21 cellular contexts compared by ENCODE assay signal in genomic region chr16:57345021-57345420, GRCh38. TPM values are rescaled to one million over a fixed set of nuclear protein-coding genes. Genes with fewer than 3 reads are reported as not detected.
DNase-seq lines count a peak whose midpoint lies in the region; ATAC-seq, FAIRE-seq and TF ChIP-seq lines count a peak whose summit lies in the region.
"Had no signal": no experiment of that assay in that cellular context is flagged by ENCODE, and none has a peak within 500 bp of the region (broad histone marks: within the 10 kb centered on the region; RNA-seq: fewer than 3 reads in every experiment).

No MANE protein-coding gene starts in this region.

- no peak overlapping the region for H3K4me2 ChIP-seq in mammary epithelial cell (ENCODE audit: insufficient read depth, low read depth, low read length)

- BruUV-seq in mammary epithelial cell (replicated peaks; lab: Mats Ljungman, UMichigan) = no TSS peak

- H3K36me3 ChIP-seq in mammary epithelial cell (ENCODE audit: insufficient read depth, low read length) = no peaks in the 10 kb centered on the region
- no peaks in the 10 kb centered on the region for H3K36me3 ChIP-seq in breast epithelium
- no peaks in the 10 kb centered on the region for H3K36me3 ChIP-seq in bronchial epithelial cell (ENCODE audit: control insufficient read depth, insufficient read depth, low read length)
- H3K36me3 ChIP-seq: BE2C, HAP-1 had no signal

- CTCF ChIA-PET in mammary epithelial cell (lab: Charles Lee; ENCODE audit: low non-redundant PET) = no interaction called here

- no peak overlapping the region for H2AFZ ChIP-seq in mammary epithelial cell (ENCODE audit: low read depth, low read length)
- H2AFZ ChIP-seq: GM23248 had no signal

- H3K4me3 ChIP-seq in mammary epithelial cell (replicated peaks in 1 of 3; ENCODE audit: insufficient read depth in 1 of 3, low read depth in 2 of 3, low read length in 3 of 3) = no peak overlapping the region
- no peak overlapping the region for H3K4me3 ChIP-seq in breast epithelium
- H3K4me3 ChIP-seq in bronchial epithelial cell (ENCODE audit: low read depth, low read length) = no peak overlapping the region
- H3K4me3 ChIP-seq: GM23248, HAP-1 had no signal

- WGBS in mammary epithelial cell (ENCODE audit: low coverage, missing lambda C conversion rate) = 49% methylated on average over 2 of the region's 2 CpGs

- DNase-seq in mammary epithelial cell (peak; percentile 37), breast epithelium (ENCODE audit: low spot score in 2 of 2) (no peak), bronchial epithelial cell (ENCODE audit: low read depth) (peak; percentile 76), foreskin keratinocyte (peak; percentile 76 to 84), HTR-8/SVneo (ENCODE audit: insufficient read length, low spot score) (no peak)
- DNase-seq in stimulated activated CD4-positive, alpha-beta T cell treated with anti-CD3 and anti-CD28 coated beads, Interleukin-15, amount 100 ng/mL, for 24 hours = no peak
- DNase-seq: BE2C; Caco-2; CD4-positive, alpha-beta T cell; GM23248; IMR-90 had no signal

- H3K9me3 ChIP-seq in mammary epithelial cell (replicated peaks; ENCODE audit: insufficient read depth, low read length) = no peaks in the 10 kb centered on the region
- no peaks in the 10 kb centered on the region for H3K9me3 ChIP-seq in breast epithelium
- H3K9me3 ChIP-seq: BE2C, Caco-2, HAP-1 had no signal

- H3K4me1 ChIP-seq in mammary epithelial cell (ENCODE audit: insufficient read depth, low read length) (peaks cover 20% of the 10 kb centered on the region), breast epithelium (peaks cover 0 to 4% of the 10 kb centered on the region in 2 donors), foreskin keratinocyte (peaks cover 13% of the 10 kb centered on the region)
- H3K4me1 ChIP-seq: BE2C, Caco-2, HAP-1 had no signal

- TF ChIP-seq CTCF in mammary epithelial cell (conservative IDR thresholded peaks at IDR 0.05 in 1 of 2, IDR thresholded peaks at IDR 0.05 in 1 of 2; ENCODE audit: extremely low read depth in 1 of 2, insufficient read depth in 1 of 2, low read depth in 1 of 2, low read length in 2 of 2) = no peak
- no peak for TF ChIP-seq CTCF in breast epithelium (IDR thresholded peaks at IDR 0.05)
- no peak for TF ChIP-seq CTCF in bronchial epithelial cell (IDR thresholded peaks at IDR 0.05; ENCODE audit: insufficient read depth, low read length, severe bottlenecking)
- no peak for TF ChIP-seq CTCF in foreskin keratinocyte (conservative IDR thresholded peaks at IDR 0.05)

- peak; percentile 46 for ATAC-seq in foreskin keratinocyte
- no peak for ATAC-seq in HG03342 (IDR thresholded peaks at IDR 0.05; ENCODE audit: unreplicated experiment)

- H3K27me3 ChIP-seq in mammary epithelial cell (ENCODE audit: insufficient read depth, low read length) (no peaks in the 10 kb centered on the region), breast epithelium (no peaks in the 10 kb centered on the region), bronchial epithelial cell (ENCODE audit: control insufficient read depth, insufficient read depth, low read length) (peaks cover 3% of the 10 kb centered on the region), foreskin keratinocyte (peaks cover 18% of the 10 kb centered on the region)

- FAIRE-seq in bronchial epithelial cell (lab: Jason Lieb, UNC) = no peak
- FAIRE-seq in HTR-8/SVneo (lab: Jason Lieb, UNC) = no peak
- FAIRE-seq: D721Med, G401.6, GM12891 had no signal

- dilution Hi-C loops in mammary epithelial cell (cut with HindIII; ENCODE audit: low sequenced_read_pairs) = loop anchor here (10.0 kb wide), 1 partner anchor 50 kb away; no protein-coding TSS in a partner anchor

- H4K20me1 ChIP-seq in mammary epithelial cell (ENCODE audit: insufficient read depth, low read length) = no peaks in the 10 kb centered on the region

- TF ChIP-seq POLR2A in breast epithelium (IDR thresholded peaks at IDR 0.05) = no peak

- in situ Hi-C loops in mammary epithelial cell (cut with MboI; ENCODE audit: low sequenced_read_pairs in 2 of 2) = no loop called here

- H3K9ac ChIP-seq in mammary epithelial cell (ENCODE audit: insufficient read depth, low read length) = no peak overlapping the region
- H3K9ac ChIP-seq: GM23248 had no signal

- H3K79me2 ChIP-seq in mammary epithelial cell (ENCODE audit: insufficient read depth, low read length) = no peaks in the 10 kb centered on the region

- H3K27ac ChIP-seq in mammary epithelial cell (ENCODE audit: insufficient read depth, low read depth, low read length) (no peak overlapping the region), breast epithelium (no peak overlapping the region), foreskin keratinocyte (no peak overlapping the region)
- H3K27ac ChIP-seq: C4-2B, GM23248, HL-60 had no signal

- intact Hi-C loops in mammary epithelial cell (cut with micrococcal nuclease) (no loop called here), breast epithelium (cut with DNase I; ENCODE audit: low total_unique reads) (no loop called here)

RNA-seq across cellular contexts. Expression of gene CCL22, which starts 13.6 kb away (rescaled TPM):
- total RNA-seq in mammary epithelial cell = under 1 TPM in 1 of 2 donors, not detected in 1; 0.17 TPM
- 0.02 TPM for polyA plus RNA-seq in mammary epithelial cell
- polyA minus RNA-seq in mammary epithelial cell = not detected
- total RNA-seq in breast epithelium = under 1 TPM; 0.15 to 0.33 (median 0.16) TPM
- total RNA-seq in bronchial epithelial cell = under 0.01 TPM in 1 of 2 replicates, not detected in the other
- not detected in 2 replicates for total RNA-seq in foreskin keratinocyte
- polyA plus RNA-seq in foreskin keratinocyte = not detected in 2 replicates
- total RNA-seq: A172; CD4-positive, alpha-beta T cell; GM23248; H4; HT1080; IMR-90 had no signal
- polyA plus RNA-seq: IMR-90 had no signal

RNA-seq across cellular contexts. Expression of gene CX3CL1, which starts 27.3 kb away (rescaled TPM):
- total RNA-seq in mammary epithelial cell (10 to 100 TPM in 1 of 2 donors, 1 to 10 TPM in 1; 1.2 to 11.2 TPM), breast epithelium (100 to 1,000 TPM in 1 of 3 donors, 10 to 100 TPM in 1, 1 to 10 TPM in 1; 6.2 to 164 (median 58.0) TPM), bronchial epithelial cell (under 0.01 TPM in 1 of 2 replicates, not detected in the other), foreskin keratinocyte (0.54 and 0.74 TPM in 2 replicates)
- polyA plus RNA-seq in mammary epithelial cell (5.9 TPM), foreskin keratinocyte (0.65 and 0.80 TPM in 2 replicates)
- polyA minus RNA-seq in mammary epithelial cell = 6.0 TPM
- total RNA-seq: Caco-2; CD4-positive, alpha-beta T cell; GM23248 had no signal
- polyA plus RNA-seq: GM23248 had no signal

RNA-seq across cellular contexts. Expression of gene CCL17, which starts 59.5 kb away (rescaled TPM):
- not detected for total RNA-seq in mammary epithelial cell
- not detected for polyA plus RNA-seq in mammary epithelial cell
- polyA minus RNA-seq in mammary epithelial cell = not detected
- not detected for total RNA-seq in breast epithelium
- total RNA-seq in bronchial epithelial cell = not detected in 2 replicates
- not detected in 2 replicates for total RNA-seq in foreskin keratinocyte
- polyA plus RNA-seq in foreskin keratinocyte = not detected in 2 replicates
- total RNA-seq: Caco-2; CD4-positive, alpha-beta T cell; GM23248; H4; HT1080; IMR-90 had no signal
- polyA plus RNA-seq: GM23248, IMR-90 had no signal

Comparison
In these comparisons a context has a peak if more than half of its experiments do, and no peak if none do; other contexts are left out.
1. DNase-seq: peak in mammary epithelial cell (single experiment), bronchial epithelial cell (single experiment) and foreskin keratinocyte (2 of 2); none in breast epithelium (0 of 2), HTR-8/SVneo (single experiment) and stimulated activated CD4-positive, alpha-beta T cell treated with anti-CD3 and anti-CD28 coated beads, Interleukin-15, amount 100 ng/mL, for 24 hours (single experiment).